7 cellular contexts compared by ENCODE assay signal in genomic region chr4:53920883-53921282, GRCh38.
"Had no signal": no experiment of that assay in that cellular context is flagged by ENCODE, and none has a peak within 500 bp of the region (broad histone marks: within the 10 kb centered on the region; RNA-seq: fewer than 3 reads in every experiment).

No MANE protein-coding gene starts in this region.

- H3K4me3 Mint-ChIP-seq: GM23338, H9 had no signal

- H3K4me3 ChIP-seq: GM23338 had no signal

- H3K9me3 Mint-ChIP-seq: H9 had no signal

- H3K9ac ChIP-seq: KMS-11 had no signal

- H3K27ac Mint-ChIP-seq: GM23338, H9 had no signal

- DNase-seq: HCEC 1CT, IMR-90, KBM-7 had no signal

- H3K27ac ChIP-seq: HL-60, KMS-11 had no signal

- H2AFZ ChIP-seq: GM23338 had no signal

- H3K4me2 ChIP-seq: GM23338, KMS-11 had no signal
